ENCODE assay signal across 1 cellular context in genomic region chrX:48521353-48522243, GRCh38.
TF ChIP-seq lines count a peak whose summit lies in the region.

Gene EBP, plus strand, starts transcription at chrX:48521808. Its CDS starts 1,964 bp downstream, at chrX:48523772.

TF ChIP-seq in HepG2, 621 proteins besides CTCF, POLR2A, EP300 and RAD21 (continued from another document and continues in another):
- TF ChIP-seq, protein P1, sequence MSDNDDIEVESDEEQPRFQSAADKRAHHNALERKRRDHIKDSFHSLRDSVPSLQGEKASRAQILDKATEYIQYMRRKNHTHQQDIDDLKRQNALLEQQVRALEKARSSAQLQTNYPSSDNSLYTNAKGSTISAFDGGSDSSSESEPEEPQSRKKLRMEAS (IDR thresholded peaks at IDR 0.05): peak; percentile 7
- no peak for TF ChIP-seq ZC3H4 (CRISPR knock-in tag; IDR thresholded peaks at IDR 0.05; ENCODE audit: borderline replicate concordance)
- TF ChIP-seq ZFP1 (CRISPR knock-in tag; IDR thresholded peaks at IDR 0.05): no peak
- TF ChIP-seq, protein P2, sequence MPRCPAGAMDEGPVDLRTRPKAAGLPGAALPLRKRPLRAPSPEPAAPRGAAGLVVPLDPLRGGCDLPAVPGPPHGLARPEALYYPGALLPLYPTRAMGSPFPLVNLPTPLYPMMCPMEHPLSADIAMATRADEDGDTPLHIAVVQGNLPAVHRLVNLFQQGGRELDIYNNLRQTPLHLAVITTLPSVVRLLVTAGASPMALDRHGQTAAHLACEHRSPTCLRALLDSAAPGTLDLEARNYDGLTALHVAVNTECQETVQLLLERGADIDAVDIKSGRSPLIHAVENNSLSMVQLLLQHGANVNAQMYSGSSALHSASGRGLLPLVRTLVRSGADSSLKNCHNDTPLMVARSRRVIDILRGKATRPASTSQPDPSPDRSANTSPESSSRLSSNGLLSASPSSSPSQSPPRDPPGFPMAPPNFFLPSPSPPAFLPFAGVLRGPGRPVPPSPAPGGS (CRISPR knock-in tag; IDR thresholded peaks at IDR 0.05): no peak
- TF ChIP-seq ZNF432 (CRISPR knock-in tag; IDR thresholded peaks at IDR 0.05; ENCODE audit: borderline replicate concordance): no peak
- no peak for TF ChIP-seq ZNF572 (CRISPR knock-in tag; IDR thresholded peaks at IDR 0.05)
- TF ChIP-seq ZFP90 (CRISPR knock-in tag; IDR thresholded peaks at IDR 0.05; ENCODE audit: borderline replicate concordance): no peak; the same call in 1 of the 2 replicates
- no peak for TF ChIP-seq NFRKB (IDR thresholded peaks at IDR 0.05)
- TF ChIP-seq GMEB1 (CRISPR knock-in tag; IDR thresholded peaks at IDR 0.05; ENCODE audit: borderline replicate concordance): peak; percentile 37; the same call in 1 of the 2 replicates
- TF ChIP-seq, protein P3, sequence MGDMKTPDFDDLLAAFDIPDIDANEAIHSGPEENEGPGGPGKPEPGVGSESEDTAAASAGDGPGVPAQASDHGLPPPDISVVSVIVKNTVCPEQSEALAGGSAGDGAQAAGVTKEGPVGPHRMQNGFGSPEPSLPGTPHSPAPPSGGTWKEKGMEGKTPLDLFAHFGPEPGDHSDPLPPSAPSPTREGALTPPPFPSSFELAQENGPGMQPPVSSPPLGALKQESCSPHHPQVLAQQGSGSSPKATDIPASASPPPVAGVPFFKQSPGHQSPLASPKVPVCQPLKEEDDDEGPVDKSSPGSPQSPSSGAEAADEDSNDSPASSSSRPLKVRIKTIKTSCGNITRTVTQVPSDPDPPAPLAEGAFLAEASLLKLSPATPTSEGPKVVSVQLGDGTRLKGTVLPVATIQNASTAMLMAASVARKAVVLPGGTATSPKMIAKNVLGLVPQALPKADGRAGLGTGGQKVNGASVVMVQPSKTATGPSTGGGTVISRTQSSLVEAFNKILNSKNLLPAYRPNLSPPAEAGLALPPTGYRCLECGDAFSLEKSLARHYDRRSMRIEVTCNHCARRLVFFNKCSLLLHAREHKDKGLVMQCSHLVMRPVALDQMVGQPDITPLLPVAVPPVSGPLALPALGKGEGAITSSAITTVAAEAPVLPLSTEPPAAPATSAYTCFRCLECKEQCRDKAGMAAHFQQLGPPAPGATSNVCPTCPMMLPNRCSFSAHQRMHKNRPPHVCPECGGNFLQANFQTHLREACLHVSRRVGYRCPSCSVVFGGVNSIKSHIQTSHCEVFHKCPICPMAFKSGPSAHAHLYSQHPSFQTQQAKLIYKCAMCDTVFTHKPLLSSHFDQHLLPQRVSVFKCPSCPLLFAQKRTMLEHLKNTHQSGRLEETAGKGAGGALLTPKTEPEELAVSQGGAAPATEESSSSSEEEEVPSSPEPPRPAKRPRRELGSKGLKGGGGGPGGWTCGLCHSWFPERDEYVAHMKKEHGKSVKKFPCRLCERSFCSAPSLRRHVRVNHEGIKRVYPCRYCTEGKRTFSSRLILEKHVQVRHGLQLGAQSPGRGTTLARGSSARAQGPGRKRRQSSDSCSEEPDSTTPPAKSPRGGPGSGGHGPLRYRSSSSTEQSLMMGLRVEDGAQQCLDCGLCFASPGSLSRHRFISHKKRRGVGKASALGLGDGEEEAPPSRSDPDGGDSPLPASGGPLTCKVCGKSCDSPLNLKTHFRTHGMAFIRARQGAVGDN (CRISPR knock-in tag; IDR thresholded peaks at IDR 0.05): peak; percentile 70
- no peak for TF ChIP-seq NAIF1 (CRISPR knock-in tag; IDR thresholded peaks at IDR 0.05; ENCODE audit: borderline replicate concordance)
- no peak for TF ChIP-seq ZNF30 (CRISPR knock-in tag; IDR thresholded peaks at IDR 0.05)
- TF ChIP-seq NRL (CRISPR knock-in tag; IDR thresholded peaks at IDR 0.05; ENCODE audit: borderline replicate concordance): no peak
- no peak for TF ChIP-seq HNRNPUL1 (IDR thresholded peaks at IDR 0.05; ENCODE audit: low read depth, low read length)
- no peak for TF ChIP-seq FOSL2 (CRISPR knock-in tag; IDR thresholded peaks at IDR 0.05)
- TF ChIP-seq MEIS1 (CRISPR knock-in tag; IDR thresholded peaks at IDR 0.05; ENCODE audit: borderline replicate concordance): 0 out of 2 replicates have a peak, but pooled peaks have one; percentile 30
- no peak for TF ChIP-seq ZNF598 (CRISPR knock-in tag; IDR thresholded peaks at IDR 0.05; ENCODE audit: borderline replicate concordance)
- TF ChIP-seq CBX2 (IDR thresholded peaks at IDR 0.05; ENCODE audit: low read depth, low read length): no peak
- TF ChIP-seq CBX2 (CRISPR knock-in tag; IDR thresholded peaks at IDR 0.05; ENCODE audit: low read depth): no peak
- TF ChIP-seq FOXK1 (CRISPR knock-in tag; IDR thresholded peaks at IDR 0.05; ENCODE audit: borderline replicate concordance, low read depth): 0 out of 2 replicates have a peak, but pooled peaks have one; percentile 16
- TF ChIP-seq, protein P4, sequence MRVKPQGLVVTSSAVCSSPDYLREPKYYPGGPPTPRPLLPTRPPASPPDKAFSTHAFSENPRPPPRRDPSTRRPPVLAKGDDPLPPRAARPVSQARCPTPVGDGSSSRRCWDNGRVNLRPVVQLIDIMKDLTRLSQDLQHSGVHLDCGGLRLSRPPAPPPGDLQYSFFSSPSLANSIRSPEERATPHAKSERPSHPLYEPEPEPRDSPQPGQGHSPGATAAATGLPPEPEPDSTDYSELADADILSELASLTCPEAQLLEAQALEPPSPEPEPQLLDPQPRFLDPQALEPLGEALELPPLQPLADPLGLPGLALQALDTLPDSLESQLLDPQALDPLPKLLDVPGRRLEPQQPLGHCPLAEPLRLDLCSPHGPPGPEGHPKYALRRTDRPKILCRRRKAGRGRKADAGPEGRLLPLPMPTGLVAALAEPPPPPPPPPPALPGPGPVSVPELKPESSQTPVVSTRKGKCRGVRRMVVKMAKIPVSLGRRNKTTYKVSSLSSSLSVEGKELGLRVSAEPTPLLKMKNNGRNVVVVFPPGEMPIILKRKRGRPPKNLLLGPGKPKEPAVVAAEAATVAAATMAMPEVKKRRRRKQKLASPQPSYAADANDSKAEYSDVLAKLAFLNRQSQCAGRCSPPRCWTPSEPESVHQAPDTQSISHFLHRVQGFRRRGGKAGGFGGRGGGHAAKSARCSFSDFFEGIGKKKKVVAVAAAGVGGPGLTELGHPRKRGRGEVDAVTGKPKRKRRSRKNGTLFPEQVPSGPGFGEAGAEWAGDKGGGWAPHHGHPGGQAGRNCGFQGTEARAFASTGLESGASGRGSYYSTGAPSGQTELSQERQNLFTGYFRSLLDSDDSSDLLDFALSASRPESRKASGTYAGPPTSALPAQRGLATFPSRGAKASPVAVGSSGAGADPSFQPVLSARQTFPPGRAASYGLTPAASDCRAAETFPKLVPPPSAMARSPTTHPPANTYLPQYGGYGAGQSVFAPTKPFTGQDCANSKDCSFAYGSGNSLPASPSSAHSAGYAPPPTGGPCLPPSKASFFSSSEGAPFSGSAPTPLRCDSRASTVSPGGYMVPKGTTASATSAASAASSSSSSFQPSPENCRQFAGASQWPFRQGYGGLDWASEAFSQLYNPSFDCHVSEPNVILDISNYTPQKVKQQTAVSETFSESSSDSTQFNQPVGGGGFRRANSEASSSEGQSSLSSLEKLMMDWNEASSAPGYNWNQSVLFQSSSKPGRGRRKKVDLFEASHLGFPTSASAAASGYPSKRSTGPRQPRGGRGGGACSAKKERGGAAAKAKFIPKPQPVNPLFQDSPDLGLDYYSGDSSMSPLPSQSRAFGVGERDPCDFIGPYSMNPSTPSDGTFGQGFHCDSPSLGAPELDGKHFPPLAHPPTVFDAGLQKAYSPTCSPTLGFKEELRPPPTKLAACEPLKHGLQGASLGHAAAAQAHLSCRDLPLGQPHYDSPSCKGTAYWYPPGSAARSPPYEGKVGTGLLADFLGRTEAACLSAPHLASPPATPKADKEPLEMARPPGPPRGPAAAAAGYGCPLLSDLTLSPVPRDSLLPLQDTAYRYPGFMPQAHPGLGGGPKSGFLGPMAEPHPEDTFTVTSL (CRISPR knock-in tag; IDR thresholded peaks at IDR 0.05; ENCODE audit: borderline replicate concordance): no peak
- TF ChIP-seq MED8 (CRISPR knock-in tag; IDR thresholded peaks at IDR 0.05; ENCODE audit: insufficient replicate concordance): no peak
- no peak for TF ChIP-seq SMARCC2 (IDR thresholded peaks at IDR 0.05)
- no peak for TF ChIP-seq ZNF136 (CRISPR knock-in tag; IDR thresholded peaks at IDR 0.05; ENCODE audit: low read depth)
- no peak for TF ChIP-seq SKIL (CRISPR knock-in tag; IDR thresholded peaks at IDR 0.05; ENCODE audit: borderline replicate concordance)
- TF ChIP-seq ZNF121 (CRISPR knock-in tag; IDR thresholded peaks at IDR 0.05): 0 out of 2 replicates have a peak, but pooled peaks have one; percentile 7
- TF ChIP-seq NKX3-1 (CRISPR knock-in tag; IDR thresholded peaks at IDR 0.05): no peak
- TF ChIP-seq ZNF781 (CRISPR knock-in tag; IDR thresholded peaks at IDR 0.05; ENCODE audit: borderline replicate concordance, not compliant biosample characterization): no peak
- TF ChIP-seq NCOA1 (CRISPR knock-in tag; IDR thresholded peaks at IDR 0.05): no peak
- peak; percentile 86 for TF ChIP-seq NFYB (CRISPR knock-in tag; IDR thresholded peaks at IDR 0.05)
- TF ChIP-seq TBX2 (CRISPR knock-in tag; IDR thresholded peaks at IDR 0.05; ENCODE audit: borderline replicate concordance): 0 out of 2 replicates have a peak, but pooled peaks have one; percentile 25
- no peak for TF ChIP-seq SNAPC5 (CRISPR knock-in tag; IDR thresholded peaks at IDR 0.05; ENCODE audit: borderline replicate concordance)
- TF ChIP-seq ZNF282 (IDR thresholded peaks at IDR 0.05; ENCODE audit: partially characterized antibody): no peak
- no peak for TF ChIP-seq FOXP1 (IDR thresholded peaks at IDR 0.05)
- no peak for TF ChIP-seq FOXP1 (CRISPR knock-in tag; IDR thresholded peaks at IDR 0.05)
- 0 out of 2 replicates have a peak, but pooled peaks have one; percentile 38 for TF ChIP-seq ZNF274 (CRISPR knock-in tag; IDR thresholded peaks at IDR 0.05)
- 0 out of 2 replicates have a peak, but pooled peaks have one; percentile 26 for TF ChIP-seq ARID2 (CRISPR knock-in tag; IDR thresholded peaks at IDR 0.05; ENCODE audit: borderline replicate concordance)
- TF ChIP-seq ZNF563 (CRISPR knock-in tag; IDR thresholded peaks at IDR 0.05): no peak
- TF ChIP-seq, protein P5, sequence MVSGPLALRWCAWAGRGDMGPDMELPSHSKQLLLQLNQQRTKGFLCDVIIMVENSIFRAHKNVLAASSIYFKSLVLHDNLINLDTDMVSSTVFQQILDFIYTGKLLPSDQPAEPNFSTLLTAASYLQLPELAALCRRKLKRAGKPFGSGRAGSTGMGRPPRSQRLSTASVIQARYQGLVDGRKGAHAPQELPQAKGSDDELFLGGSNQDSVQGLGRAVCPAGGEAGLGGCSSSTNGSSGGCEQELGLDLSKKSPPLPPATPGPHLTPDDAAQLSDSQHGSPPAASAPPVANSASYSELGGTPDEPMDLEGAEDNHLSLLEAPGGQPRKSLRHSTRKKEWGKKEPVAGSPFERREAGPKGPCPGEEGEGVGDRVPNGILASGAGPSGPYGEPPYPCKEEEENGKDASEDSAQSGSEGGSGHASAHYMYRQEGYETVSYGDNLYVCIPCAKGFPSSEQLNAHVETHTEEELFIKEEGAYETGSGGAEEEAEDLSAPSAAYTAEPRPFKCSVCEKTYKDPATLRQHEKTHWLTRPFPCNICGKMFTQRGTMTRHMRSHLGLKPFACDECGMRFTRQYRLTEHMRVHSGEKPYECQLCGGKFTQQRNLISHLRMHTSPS (CRISPR knock-in tag; IDR thresholded peaks at IDR 0.05; ENCODE audit: low read depth): 0 out of 2 replicates have a peak, but pooled peaks have one; percentile 12
- TF ChIP-seq, protein P6, sequence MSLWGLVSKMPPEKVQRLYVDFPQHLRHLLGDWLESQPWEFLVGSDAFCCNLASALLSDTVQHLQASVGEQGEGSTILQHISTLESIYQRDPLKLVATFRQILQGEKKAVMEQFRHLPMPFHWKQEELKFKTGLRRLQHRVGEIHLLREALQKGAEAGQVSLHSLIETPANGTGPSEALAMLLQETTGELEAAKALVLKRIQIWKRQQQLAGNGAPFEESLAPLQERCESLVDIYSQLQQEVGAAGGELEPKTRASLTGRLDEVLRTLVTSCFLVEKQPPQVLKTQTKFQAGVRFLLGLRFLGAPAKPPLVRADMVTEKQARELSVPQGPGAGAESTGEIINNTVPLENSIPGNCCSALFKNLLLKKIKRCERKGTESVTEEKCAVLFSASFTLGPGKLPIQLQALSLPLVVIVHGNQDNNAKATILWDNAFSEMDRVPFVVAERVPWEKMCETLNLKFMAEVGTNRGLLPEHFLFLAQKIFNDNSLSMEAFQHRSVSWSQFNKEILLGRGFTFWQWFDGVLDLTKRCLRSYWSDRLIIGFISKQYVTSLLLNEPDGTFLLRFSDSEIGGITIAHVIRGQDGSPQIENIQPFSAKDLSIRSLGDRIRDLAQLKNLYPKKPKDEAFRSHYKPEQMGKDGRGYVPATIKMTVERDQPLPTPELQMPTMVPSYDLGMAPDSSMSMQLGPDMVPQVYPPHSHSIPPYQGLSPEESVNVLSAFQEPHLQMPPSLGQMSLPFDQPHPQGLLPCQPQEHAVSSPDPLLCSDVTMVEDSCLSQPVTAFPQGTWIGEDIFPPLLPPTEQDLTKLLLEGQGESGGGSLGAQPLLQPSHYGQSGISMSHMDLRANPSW (CRISPR knock-in tag; IDR thresholded peaks at IDR 0.05; ENCODE audit: borderline replicate concordance): no peak
- TF ChIP-seq GATA4 (IDR thresholded peaks at IDR 0.05; ENCODE audit: borderline replicate concordance, low read depth): no peak
- no peak for TF ChIP-seq ZFP36L2 (CRISPR knock-in tag; IDR thresholded peaks at IDR 0.05)
- TF ChIP-seq DNMT3B (CRISPR knock-in tag; conservative IDR thresholded peaks at IDR 0.05): no peak
- no peak for TF ChIP-seq HOXD1 (CRISPR knock-in tag; IDR thresholded peaks at IDR 0.05)
